Comparison of ENCODE assay signal across 1 cellular context in genomic region chr19:54677217-54677616, GRCh38.
TF ChIP-seq lines count a peak whose summit lies in the region.

No MANE protein-coding gene starts in this region.

TF ChIP-seq in K562, 482 proteins besides CTCF, POLR2A, EP300 and RAD21:
- no peak for TF ChIP-seq RUNX1 (IDR thresholded peaks at IDR 0.05; ENCODE audit: low read depth)
- TF ChIP-seq TAF9B (IDR thresholded peaks at IDR 0.05; ENCODE audit: partially characterized antibody) = no peak
- no peak for TF ChIP-seq CHD4 (IDR thresholded peaks at IDR 0.05; ENCODE audit: insufficient read depth, insufficient replicate concordance, low read depth, low read length, poor library complexity, severe bottlenecking)
- TF ChIP-seq NFE2 (IDR thresholded peaks at IDR 0.05; ENCODE audit: low read depth) = no peak
